19 cellular contexts compared by ENCODE assay signal in the genomic region with DNA sequence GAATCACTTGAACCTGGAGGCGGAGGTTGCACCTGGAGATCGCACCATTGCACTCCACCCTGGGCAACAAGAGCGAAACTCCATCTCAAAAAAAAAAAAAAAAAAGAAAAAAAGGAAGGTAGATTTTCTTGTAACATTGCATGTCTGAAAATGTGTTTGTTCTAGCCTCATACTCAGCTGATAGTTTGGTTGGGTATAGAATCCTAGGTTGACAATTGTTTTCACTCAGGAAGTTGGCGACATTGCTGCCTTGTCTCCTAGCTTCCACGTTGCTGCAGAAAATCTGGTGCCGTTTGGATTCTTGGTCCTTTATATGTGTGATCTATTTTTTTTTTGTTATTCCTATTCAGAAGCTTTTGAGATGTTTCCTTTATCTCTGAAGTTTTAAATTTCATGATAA. TPM values are rescaled to one million over a fixed set of nuclear protein-coding genes. Genes with fewer than 3 reads are reported as not detected.
DNase-seq lines count a peak whose midpoint lies in the region; ATAC-seq, FAIRE-seq and TF ChIP-seq lines count a peak whose summit lies in the region.
"Had no signal": no experiment of that assay in that cellular context is flagged by ENCODE, and none has a peak within 500 bp of the region (broad histone marks: within the 10 kb centered on the region; RNA-seq: fewer than 3 reads in every experiment).

No MANE protein-coding gene starts in this region.

- no peak overlapping the region for H3K4me2 ChIP-seq in A549
- H3K4me2 ChIP-seq: KMS-11 had no signal

- ATAC-seq in A549 (no peak), HG02759 (IDR thresholded peaks at IDR 0.05; ENCODE audit: unreplicated experiment) (no peak), GM21619 (IDR thresholded peaks at IDR 0.05; ENCODE audit: unreplicated experiment) (no peak), GM21737 (IDR thresholded peaks at IDR 0.05; ENCODE audit: unreplicated experiment) (no peak)

- TF ChIP-seq EP300 in A549 (IDR thresholded peaks at IDR 0.05), result no peak

- peaks cover 15% of the 10 kb centered on the region for H3K9me3 ChIP-seq in A549
- H3K9me3 ChIP-seq: Caco-2 had no signal

- CTCF ChIA-PET in A549 (lab: Yijun Ruan, JAX) (interaction anchor here (1.4 kb wide), 1 partner anchor 26 kb away, joined by 4 read pairs; no protein-coding TSS in a partner anchor), HEK293T (lab: Yijun Ruan, JAX) (no interaction called here)

- H3K27ac ChIP-seq in A549, result no peak overlapping the region
- H3K27ac ChIP-seq: C4-2B, KMS-11 had no signal

- POLR2A ChIA-PET in A549 (lab: Yijun Ruan, JAX) (no interaction called here), HEK293T (lab: Yijun Ruan, JAX) (interaction anchor here (1.4 kb wide), 1 partner anchor 25 kb away, joined by 4 read pairs; no protein-coding TSS in a partner anchor)

- FAIRE-seq in A549 (lab: Jason Lieb, UNC), result no peak
- FAIRE-seq: D721Med, G401.6, GM12892, GM18507, H1 had no signal

- 93% methylated on average over 6 of the region's 6 CpGs for WGBS in A549 (ENCODE audit: missing lambda C conversion rate)

- peaks cover 7% of the 10 kb centered on the region; the same call in 1 of the 3 replicates for H3K4me1 ChIP-seq in A549
- H3K4me1 ChIP-seq: Caco-2 had no signal

- TF ChIP-seq POLR2A in A549 (IDR thresholded peaks at IDR 0.05; ENCODE audit: low read length) (no peak), erythroblast (IDR thresholded peaks at IDR 0.05; ENCODE audit: low read length) (no peak)

- no peak overlapping the region for H3K4me3 ChIP-seq in A549

- no peak for TF ChIP-seq CTCF in A549 (IDR thresholded peaks at IDR 0.05)

- TF ChIP-seq RAD21 in A549 (conservative IDR thresholded peaks at IDR 0.05 in 1 of 2, IDR thresholded peaks at IDR 0.05 in 1 of 2), result no peak

- DNase-seq in A549 (ENCODE audit: low read depth in 1 of 2, low spot score in 1 of 2), result peak in 1 of 2 experiments; percentile 34
- no peak for DNase-seq in HEK293T (ENCODE audit: extremely low spot score)
- peak; percentile 4 for DNase-seq in OCI-M1 (lab: John Stamatoyannopoulos, UW)
- peak; percentile 44 to 56 for DNase-seq in erythroblast (lab: John Stamatoyannopoulos, UW)
- DNase-seq: 8988T; AML-193; Caco-2; CD4-positive, alpha-beta T cell; H9 had no signal

TF ChIP-seq in A549, 52 proteins besides CTCF, POLR2A, EP300 and RAD21:
- TF ChIP-seq FOXS1 (CRISPR knock-in tag; IDR thresholded peaks at IDR 0.05) (no peak), KDM1A (IDR thresholded peaks at IDR 0.05; ENCODE audit: low read depth) (0 out of 2 replicates have a peak, but pooled peaks have one; percentile 12)

TF ChIP-seq in HEK293T, 16 proteins besides CTCF, POLR2A, EP300 and RAD21:
- 0 out of 2 replicates have a peak, but pooled peaks have one; percentile 12 for TF ChIP-seq ZNF384 (IDR thresholded peaks at IDR 0.05)
- no peak for TF ChIP-seq TARDBP (IDR thresholded peaks at IDR 0.05)

RNA-seq across cellular contexts. Expression of a gene that starts 4.7 kb away (rescaled TPM):
- polyA plus RNA-seq in A549 (2011; rRNA removed) (28.4 and 28.6 TPM in 2 replicates), A549 (2017; fragmentation: RNase III; extraction: RNeasy Plus Mini Kit Qiagen cat#74134 plus additional on column Dnase treatment) (29.6 to 31.0 TPM (median 30.1 TPM) in 3 replicates)
- polyA plus RNA-seq in A549 (2012; cell fraction: cytosol; rRNA removed), result 41.3 and 48.6 TPM in 2 replicates
- polyA plus RNA-seq in A549 (2012; cell fraction: nucleus; rRNA removed), result 77.0 and 96.2 TPM in 2 replicates
- polyA minus RNA-seq in A549 (2011; rRNA and poly(A)+ RNA removed), result 31.8 and 32.5 TPM in 2 replicates

RNA-seq across cellular contexts. Expression of a gene that starts 19.9 kb away (rescaled TPM):
- polyA plus RNA-seq in A549 (2011; rRNA removed), result 62.7 and 68.7 TPM in 2 replicates
- polyA plus RNA-seq in A549 (2012; cell fraction: cytosol; rRNA removed), result 152 and 157 TPM in 2 replicates
- polyA plus RNA-seq in A549 (2012; cell fraction: nucleus; rRNA removed), result 112 and 122 TPM in 2 replicates
- 90.7 to 99.5 TPM (median 98.9 TPM) in 3 replicates for polyA plus RNA-seq in A549 (2017; fragmentation: RNase III; extraction: RNeasy Plus Mini Kit Qiagen cat#74134 plus additional on column Dnase treatment)
- polyA minus RNA-seq in A549 (2011; rRNA and poly(A)+ RNA removed), result 24.1 and 31.9 TPM in 2 replicates

RNA-seq across cellular contexts. Expression of a gene that starts 27.9 kb away (rescaled TPM):
- polyA plus RNA-seq in A549 (2011; rRNA removed) (6.5 and 7.0 TPM in 2 replicates), A549 (2017; fragmentation: RNase III; extraction: RNeasy Plus Mini Kit Qiagen cat#74134 plus additional on column Dnase treatment) (16.5 to 18.8 TPM (median 18.5 TPM) in 3 replicates)
- 17.3 and 21.6 TPM in 2 replicates for polyA plus RNA-seq in A549 (2012; cell fraction: cytosol; rRNA removed)
- polyA plus RNA-seq in A549 (2012; cell fraction: nucleus; rRNA removed), result 124 and 153 TPM in 2 replicates
- 7.9 and 15.7 TPM in 2 replicates for polyA minus RNA-seq in A549 (2011; rRNA and poly(A)+ RNA removed)
